24 cellular contexts compared by ENCODE assay signal in the genomic region with DNA sequence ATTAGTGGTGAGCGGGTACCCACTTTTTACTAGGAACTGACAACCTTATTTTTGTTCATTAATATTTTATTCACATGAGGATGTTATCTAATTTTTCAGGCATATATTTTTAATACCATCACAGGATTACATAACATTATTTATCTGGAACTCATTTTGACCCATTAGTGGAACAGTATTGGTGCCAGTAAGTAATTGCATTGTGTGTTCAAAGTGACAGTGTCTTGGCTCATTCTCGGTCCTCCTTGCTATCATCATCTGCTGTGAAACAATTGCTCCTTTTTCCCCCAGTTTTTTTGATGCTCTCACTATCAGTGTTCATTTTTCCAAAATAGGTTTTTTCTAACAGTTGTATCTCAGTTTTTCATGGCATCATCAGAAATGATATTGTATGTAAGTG. TPM values are rescaled to one million over a fixed set of nuclear protein-coding genes. Genes with fewer than 3 reads are reported as not detected.
DNase-seq lines count a peak whose midpoint lies in the region; ATAC-seq, FAIRE-seq and TF ChIP-seq lines count a peak whose summit lies in the region.
"Had no signal": no experiment of that assay in that cellular context is flagged by ENCODE, and none has a peak within 500 bp of the region (broad histone marks: within the 10 kb centered on the region; RNA-seq: fewer than 3 reads in every experiment).

No MANE protein-coding gene starts in this region.

- H3K4me2 ChIP-seq in PC-3 (ENCODE audit: low read length) (0 out of 2 replicates have a peak overlapping the region, but pooled peaks have one; percentile 1), K562 (ENCODE audit: insufficient read depth, low read length) (no peak overlapping the region)
- H3K4me2 ChIP-seq: GM23338 had no signal

- H3K36me3 ChIP-seq in PC-3 (ENCODE audit: low read depth, low read length) (peaks cover 22% of the 10 kb centered on the region), K562 (ENCODE audit: control insufficient read depth, insufficient read depth, low read length) (peaks cover 50% of the 10 kb centered on the region), body of pancreas (replicated peaks in 1 of 2; ENCODE audit: insufficient read depth in 1 of 2, low read depth in 2 of 2) (peaks cover 0 to 5% of the 10 kb centered on the region in 2 donors)
- H3K36me3 ChIP-seq: ovary had no signal

- BruUV-seq in PC-3 (replicated peaks; lab: Mats Ljungman, UMichigan) = no TSS peak
- BruUV-seq in K562 (replicated peaks; lab: Mats Ljungman, UMichigan) = TSS peak; percentile 3

- TF ChIP-seq CTCF in PC-3 (conservative IDR thresholded peaks at IDR 0.05; ENCODE audit: low read depth, low read length) = no peak
- TF ChIP-seq CTCF in K562 (IDR thresholded peaks at IDR 0.05 in 2 of 3, conservative IDR thresholded peaks at IDR 0.05 in 1 of 3; ENCODE audit: insufficient read depth in 2 of 3, low read depth in 1 of 3, low read length in 3 of 3) = no peak
- no peak for TF ChIP-seq CTCF in body of pancreas (IDR thresholded peaks at IDR 0.05)

- H3K79me2 ChIP-seq in PC-3 (ENCODE audit: low read length) = peaks cover 19% of the 10 kb centered on the region
- H3K79me2 ChIP-seq in K562 (ENCODE audit: control insufficient read depth, insufficient read depth, low read length) = peaks cover 21% of the 10 kb centered on the region

- in situ Hi-C loops in K562 (cut with MboI) = no loop called here

- no peaks in the 10 kb centered on the region for H3K27me3 Mint-ChIP-seq in activated T-cell treated with anti-CD3 and anti-CD28 coated beads, Interleukin-2, amount 50 U/mL, for 72 hours (ENCODE audit: low read depth)
- H3K27me3 Mint-ChIP-seq in stimulated activated memory B cell treated with anti-CD40 and anti-IgM and Interleukin-4, amounts not matched to agents 10 μg/mL and 1 μg/mL and 100 μg/mL, for 72 hours = no peaks in the 10 kb centered on the region
- H3K27me3 Mint-ChIP-seq: brain; dendritic cell treated with granulocyte-macrophage colony-stimulating factor and Interleukin-4, amounts not matched to agents 40 ng/mL and 50 ng/mL, for 4 days had no signal

- no peaks in the 10 kb centered on the region for H3K9me3 Mint-ChIP-seq in activated T-cell treated with anti-CD3 and anti-CD28 coated beads, Interleukin-2, amount 50 U/mL, for 72 hours
- no peaks in the 10 kb centered on the region for H3K9me3 Mint-ChIP-seq in stimulated activated memory B cell treated with anti-CD40 and anti-IgM and Interleukin-4, amounts not matched to agents 10 μg/mL and 1 μg/mL and 100 μg/mL, for 72 hours
- H3K9me3 Mint-ChIP-seq: brain; dendritic cell treated with granulocyte-macrophage colony-stimulating factor and Interleukin-4, amounts not matched to agents 40 ng/mL and 50 ng/mL, for 4 days; GM23338 had no signal

- H3K9me2 ChIP-seq in PC-3 (replicated peaks; ENCODE audit: low read length) = no peaks in the 10 kb centered on the region

- TF ChIP-seq EP300 in K562 (IDR thresholded peaks at IDR 0.05; ENCODE audit: low read length) = no peak

- no peak for FAIRE-seq in K562 (lab: Jason Lieb, UNC)
- FAIRE-seq: frontal cortex, GM12892 had no signal

- peak overlapping the region in 1 of 2 donors; percentile 71 for H3K4me3 Mint-ChIP-seq in activated T-cell treated with anti-CD3 and anti-CD28 coated beads, Interleukin-2, amount 50 U/mL, for 72 hours
- no peak overlapping the region for H3K4me3 Mint-ChIP-seq in stimulated activated memory B cell treated with anti-CD40 and anti-IgM and Interleukin-4, amounts not matched to agents 10 μg/mL and 1 μg/mL and 100 μg/mL, for 72 hours
- H3K4me3 Mint-ChIP-seq: dendritic cell treated with granulocyte-macrophage colony-stimulating factor and Interleukin-4, amounts not matched to agents 40 ng/mL and 50 ng/mL, for 4 days; GM23338 had no signal

- H3K27ac ChIP-seq in PC-3 (ENCODE audit: low read length) (no peak overlapping the region), K562 (ENCODE audit: extremely low read depth, low read depth, low read length) (no peak overlapping the region), body of pancreas (no peak overlapping the region)
- H3K27ac ChIP-seq: left lung, ovary, sigmoid colon, SK-N-MC had no signal

- H3K9me3 ChIP-seq in PC-3 (ENCODE audit: low read length) = no peaks in the 10 kb centered on the region
- no peaks in the 10 kb centered on the region for H3K9me3 ChIP-seq in K562 (replicated peaks; ENCODE audit: control insufficient read depth, insufficient read depth, low read depth, low read length)
- no peaks in the 10 kb centered on the region for H3K9me3 ChIP-seq in body of pancreas
- H3K9me3 ChIP-seq: left lung, ovary, sigmoid colon had no signal

- H3K27ac Mint-ChIP-seq in activated T-cell treated with anti-CD3 and anti-CD28 coated beads, Interleukin-2, amount 50 U/mL, for 72 hours = peak overlapping the region; percentile 95
- H3K27ac Mint-ChIP-seq in stimulated activated memory B cell treated with anti-CD40 and anti-IgM and Interleukin-4, amounts not matched to agents 10 μg/mL and 1 μg/mL and 100 μg/mL, for 72 hours = peak overlapping the region; percentile 28
- H3K27ac Mint-ChIP-seq: dendritic cell treated with granulocyte-macrophage colony-stimulating factor and Interleukin-4, amounts not matched to agents 40 ng/mL and 50 ng/mL, for 4 days; GM23338 had no signal

- H3F3A ChIP-seq in PC-3 (ENCODE audit: low read length, unreplicated experiment) = no peaks in the 10 kb centered on the region

- DNase-seq in activated T-cell treated with anti-CD3 and anti-CD28 coated beads, Interleukin-2, amount 50 U/mL, for 72 hours = no peak
- DNase-seq in activated T-cell treated with anti-CD3 and anti-CD28 coated beads, Interleukin-2, amount 50 U/mL, for 1 hour = no peak
- no peak for DNase-seq in PC-3
- no peak for DNase-seq in K562 (ENCODE audit: extremely low read depth in 1 of 4, low spot score in 3 of 4)
- DNase-seq in DMS53 treated with DMSO at 0.1 percent for 48 hours (lab: John Stamatoyannopoulos, UW; ENCODE audit: unreplicated experiment) = no peak
- DNase-seq in NCI-H1092 (lab: John Stamatoyannopoulos, UW) = no peak
- DNase-seq in body of pancreas = no peak
- DNase-seq: activated CD4-positive, alpha-beta T cell treated with anti-CD3 and anti-CD28 coated beads, Interleukin-2, amount 50 U/mL, for 48 hours; activated effector memory CD4-positive, alpha-beta T cell treated with anti-CD3 and anti-CD28 coated beads, Interleukin-2, amount 50 U/mL, for 16 hours; GDM1; left lung; NCI-H2081 treated with DMSO at 0.1 percent for 48 hours; NCI-H526; ovary; sigmoid colon; stimulated activated CD4-positive, alpha-beta T cell treated with anti-CD3 and anti-CD28 coated beads, Interleukin-1b, Interleukin-23, amount 100 ng/mL, for 48 hours; substantia nigra had no signal

- H2AFZ ChIP-seq in PC-3 (ENCODE audit: low read length) (no peak overlapping the region), K562 (ENCODE audit: low read depth, low read length) (no peak overlapping the region)
- H2AFZ ChIP-seq: GM23338 had no signal

- H3K4me1 ChIP-seq in PC-3 (ENCODE audit: insufficient read depth, low read length) (peaks cover 9% of the 10 kb centered on the region), K562 (replicated peaks in 1 of 2; ENCODE audit: control insufficient read depth in 2 of 2, insufficient read depth in 2 of 2, low read length in 2 of 2) (peaks cover 9 to 20% of the 10 kb centered on the region in 2 experiments), body of pancreas (peaks cover 41% of the 10 kb centered on the region)

- peaks cover 54% of the 10 kb centered on the region for H3K4me1 Mint-ChIP-seq in activated T-cell treated with anti-CD3 and anti-CD28 coated beads, Interleukin-2, amount 50 U/mL, for 72 hours (ENCODE audit: low read depth)
- peaks cover 51% of the 10 kb centered on the region for H3K4me1 Mint-ChIP-seq in stimulated activated memory B cell treated with anti-CD40 and anti-IgM and Interleukin-4, amounts not matched to agents 10 μg/mL and 1 μg/mL and 100 μg/mL, for 72 hours

- POLR2A ChIA-PET in PC-3 (lab: Charles Lee; ENCODE audit: unreplicated experiment) = interaction anchor here (0.6 kb wide), 1 partner anchor 287 kb away, joined by 7 read pairs; no protein-coding TSS in a partner anchor
- POLR2A ChIA-PET in K562 (lab: Yijun Ruan, JAX) = interaction anchor here (1.0 kb wide), 1 partner anchor 12 kb away, joined by 5 read pairs; no protein-coding TSS in a partner anchor

- no peaks in the 10 kb centered on the region for H3K9me1 ChIP-seq in K562 (ENCODE audit: control insufficient read depth, insufficient read depth, low read length)

- TF ChIP-seq RAD21 in K562 (CRISPR knock-in tag; conservative IDR thresholded peaks at IDR 0.05 in 1 of 2, IDR thresholded peaks at IDR 0.05 in 1 of 2) = no peak

- no peaks in the 10 kb centered on the region for H4K20me1 ChIP-seq in PC-3 (ENCODE audit: low read length)
- no peaks in the 10 kb centered on the region for H4K20me1 ChIP-seq in K562 (replicated peaks; ENCODE audit: control insufficient read depth, insufficient read depth, low read length)

- no peak overlapping the region for H3K4me3 ChIP-seq in PC-3 (ENCODE audit: low read length)
- no peak overlapping the region for H3K4me3 ChIP-seq in K562
- H3K4me3 ChIP-seq in body of pancreas = no peak overlapping the region
- H3K4me3 ChIP-seq: GM23338, left lung, ovary, sigmoid colon, SK-N-MC had no signal

- no peak for TF ChIP-seq POLR2A in K562 (conservative IDR thresholded peaks at IDR 0.05)
- TF ChIP-seq POLR2A in body of pancreas (IDR thresholded peaks at IDR 0.05) = no peak

- intact Hi-C loops in PC-3 (cut with micrococcal nuclease) (no loop called here), K562 (cut with micrococcal nuclease) (no loop called here), body of pancreas (cut with DNase I) (no loop called here)

- no peaks in the 10 kb centered on the region for H3K27me3 ChIP-seq in PC-3 (ENCODE audit: low read length)
- no peaks in the 10 kb centered on the region for H3K27me3 ChIP-seq in K562 (ENCODE audit: control insufficient read depth in 2 of 2, insufficient read depth in 2 of 2, low read length in 2 of 2)
- no peaks in the 10 kb centered on the region for H3K27me3 ChIP-seq in body of pancreas
- H3K27me3 ChIP-seq: left lung, ovary, sigmoid colon had no signal

- H3K36me3 Mint-ChIP-seq in activated T-cell treated with anti-CD3 and anti-CD28 coated beads, Interleukin-2, amount 50 U/mL, for 72 hours (ENCODE audit: insufficient read depth in 2 of 2) = peaks cover 0 to 4% of the 10 kb centered on the region in 2 donors
- peaks cover 26% of the 10 kb centered on the region for H3K36me3 Mint-ChIP-seq in stimulated activated memory B cell treated with anti-CD40 and anti-IgM and Interleukin-4, amounts not matched to agents 10 μg/mL and 1 μg/mL and 100 μg/mL, for 72 hours

- CTCF ChIA-PET in PC-3 (lab: Charles Lee) = no interaction called here
- CTCF ChIA-PET in K562 (lab: Yijun Ruan, JAX; ENCODE audit: low intra/inter-chr PET ratio) = no interaction called here

- ATAC-seq in activated T-cell treated with anti-CD3 and anti-CD28 coated beads, Interleukin-2, amount 50 U/mL, for 72 hours (replicated peaks in 1 of 2) = no peak
- no peak for ATAC-seq in PC-3
- ATAC-seq in K562 = no peak
- ATAC-seq in stimulated activated memory B cell treated with anti-CD40 and anti-IgM and Interleukin-4, amounts not matched to agents 10 μg/mL and 1 μg/mL and 100 μg/mL, for 72 hours = no peak
- no peak for ATAC-seq in body of pancreas
- ATAC-seq: GM23338, left lung had no signal

- no peak overlapping the region for H3K9ac ChIP-seq in PC-3 (ENCODE audit: low read length)
- H3K9ac ChIP-seq in K562 (ENCODE audit: insufficient read depth in 1 of 2, low read depth in 2 of 2, low read length in 2 of 2) = no peak overlapping the region

- 93% methylated on average over 2 of the region's 2 CpGs for WGBS in K562 (ENCODE audit: insufficient coverage, low coverage, missing lambda C conversion rate)
- WGBS in body of pancreas, 2 donors = 60 to 66% methylated on average over 2 of the region's 2 CpGs

RNA-seq across cellular contexts. Expression of a gene that starts 4.0 kb away (rescaled TPM):
- 10 to 100 TPM; 79.0 to 84.1 TPM for total RNA-seq in activated T-cell treated with anti-CD3 and anti-CD28 coated beads, Interleukin-2, amount 50 U/mL, for 72 hours
- total RNA-seq in PC-3 (2014; rRNA removed) (40.1 and 47.0 TPM in 2 replicates), K562 (2014; rRNA removed) (67.8 and 89.7 TPM in 2 replicates), K562 (2014; rRNA removed; fragmentation: Illumina TruSeq; extraction: Trizol) (75.8 and 103 TPM in 2 replicates), K562 (2015; rRNA removed; fragmentation: Illumina TruSeq; extraction: Trizol) (101 and 114 TPM in 2 replicates), K562 (2021) (55.3 and 58.0 TPM in 2 replicates), body of pancreas (10 to 100 TPM; 36.8 to 43.8 TPM)
- total RNA-seq in K562 (2011; cell fraction: chromatin; rRNA removed; ENCODE audit: low replicate concordance) = 62.3 and 136 TPM in 2 replicates
- 36.0 and 40.3 TPM in 2 replicates for total RNA-seq in K562 (2011; cell fraction: nucleolus; rRNA removed)
- 73.5 and 98.2 TPM in 2 replicates for total RNA-seq in K562 (2011; cell fraction: nucleoplasm; rRNA removed)
- polyA plus RNA-seq in K562 (2011; rRNA removed) (57.8 and 85.2 TPM in 2 replicates), K562 (2014; fragmentation: Illumina TruSeq; extraction: Trizol) (86.5 and 159 TPM in 2 replicates), K562 (2014; fragmentation: Nextera tagmentation; extraction: Ambion mirVana) (10 to 100 TPM; 43.2 to 63.4 TPM), K562 (2014; rRNA removed) (81.6 and 99.3 TPM in 2 replicates)
- polyA plus RNA-seq in K562 (2011; cell fraction: cytosol; rRNA removed) = 52.6 and 53.7 TPM in 2 replicates
- 57.7 and 63.4 TPM in 2 replicates for polyA plus RNA-seq in K562 (2011; cell fraction: nucleus; rRNA removed)
- polyA plus RNA-seq in K562 (2012) = 81.3 and 105 TPM in 2 replicates
- 47.7 and 54.1 TPM in 2 replicates for polyA minus RNA-seq in K562 (2011; rRNA and poly(A)+ RNA removed)
- polyA minus RNA-seq in K562 (2011; cell fraction: cytosol; rRNA and poly(A)+ RNA removed) = 25.1 and 34.5 TPM in 2 replicates
- 26.9 and 36.3 TPM in 2 replicates for polyA minus RNA-seq in K562 (2011; cell fraction: nucleus; rRNA and poly(A)+ RNA removed)
